ENCODE assay signal across 8 cellular contexts in the genomic region with DNA sequence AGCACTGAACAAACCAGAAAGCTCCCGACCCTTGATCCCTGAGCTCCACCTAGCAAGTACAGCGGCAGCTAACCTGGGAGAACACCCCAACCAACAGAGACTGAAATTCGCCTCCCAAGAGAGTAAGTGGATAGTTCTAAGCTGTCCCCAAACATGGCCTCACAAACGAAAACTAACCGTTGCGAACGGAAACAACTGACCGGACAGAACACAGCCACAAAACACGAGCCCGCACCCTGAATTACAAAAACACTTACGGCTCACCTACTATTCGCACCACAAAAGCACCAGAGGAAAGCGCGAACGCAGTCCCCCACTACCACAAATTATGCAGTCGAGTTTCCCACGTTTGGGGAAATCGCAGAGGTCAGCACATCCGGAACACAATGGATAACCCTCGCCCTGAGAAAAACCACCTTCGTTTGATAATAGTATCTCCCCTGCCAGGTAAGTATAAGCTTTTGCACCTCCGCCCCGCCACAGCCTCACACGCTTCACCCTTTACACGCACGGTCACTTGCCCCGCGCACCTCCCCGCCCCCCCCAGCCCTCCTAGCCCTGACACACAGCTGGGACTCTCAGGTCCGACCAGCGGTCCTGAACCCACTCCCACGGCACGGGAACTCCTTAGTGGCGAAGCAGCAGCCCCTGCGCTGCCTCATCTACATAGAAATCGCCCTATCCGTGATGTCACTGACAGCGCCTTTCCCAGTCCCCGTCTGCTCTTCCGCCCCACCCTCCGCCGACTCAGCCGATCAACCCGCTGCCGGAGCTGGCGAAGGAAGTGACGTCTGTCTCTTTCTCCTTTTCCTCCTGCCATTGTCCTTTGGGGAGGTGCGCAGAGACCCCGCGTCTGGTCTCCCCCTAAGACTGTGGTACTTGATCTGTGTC. TPM values are rescaled to one million over a fixed set of nuclear protein-coding genes. Genes with fewer than 3 reads are reported as not detected.
A peak's percentile ranks its signal among the peaks of the same experiment; 100 is the strongest.
DNase-seq lines count a peak whose midpoint lies in the region; ATAC-seq and TF ChIP-seq lines count a peak whose summit lies in the region.
"Not testable (repeated sequence)": the region's sequence is repeated elsewhere in the genome, so short reads cannot be mapped to it uniquely, and the experiment has no call there.

No MANE protein-coding gene starts in this region.

- H3K27me3 Mint-ChIP-seq in dendritic cell treated with granulocyte-macrophage colony-stimulating factor and Interleukin-4, amounts not matched to agents 40 ng/mL and 50 ng/mL, for 4 days: not testable (repeated sequence)

- TF ChIP-seq POLR2A in right lobe of liver (IDR thresholded peaks at IDR 0.05): not testable (repeated sequence)

- H3K4me1 Mint-ChIP-seq in dendritic cell treated with granulocyte-macrophage colony-stimulating factor and Interleukin-4, amounts not matched to agents 40 ng/mL and 50 ng/mL, for 4 days (ENCODE audit: low read depth): not testable (repeated sequence)

- H3K4me3 ChIP-seq in right lobe of liver: peak overlapping the region in 1 of 3 donors; percentile 48

- H3K9me3 Mint-ChIP-seq in dendritic cell treated with granulocyte-macrophage colony-stimulating factor and Interleukin-4, amounts not matched to agents 40 ng/mL and 50 ng/mL, for 4 days: not testable (repeated sequence)

- not testable (repeated sequence) for TF ChIP-seq CTCF in C4-2B (conservative IDR thresholded peaks at IDR 0.05); right lobe of liver (IDR thresholded peaks at IDR 0.05)

- H3K4me1 ChIP-seq in right lobe of liver: not testable (repeated sequence)

- ATAC-seq in GM19397 (IDR thresholded peaks at IDR 0.05; ENCODE audit: unreplicated experiment) (peak; percentile 90), right lobe of liver (peak in 3 of 4 donors; percentile 85 to 87 (median 87))

- H3K27ac Mint-ChIP-seq in dendritic cell treated with granulocyte-macrophage colony-stimulating factor and Interleukin-4, amounts not matched to agents 40 ng/mL and 50 ng/mL, for 4 days: peak overlapping the region; percentile 92

- H3K9me3 ChIP-seq in right lobe of liver: not testable (repeated sequence)

- not testable (repeated sequence) for H3K27me3 ChIP-seq in right lobe of liver

- peak overlapping the region; percentile 71 for H3K4me3 Mint-ChIP-seq in dendritic cell treated with granulocyte-macrophage colony-stimulating factor and Interleukin-4, amounts not matched to agents 40 ng/mL and 50 ng/mL, for 4 days

- not testable (repeated sequence) for H3K36me3 Mint-ChIP-seq in dendritic cell treated with granulocyte-macrophage colony-stimulating factor and Interleukin-4, amounts not matched to agents 40 ng/mL and 50 ng/mL, for 4 days (ENCODE audit: low read depth)

- intact Hi-C loops in dendritic cell treated with granulocyte-macrophage colony-stimulating factor and Interleukin-4, amounts not matched to agents 40 ng/mL and 50 ng/mL, for 4 days (cut with micrococcal nuclease); right lobe of liver (cut with DNase I): not testable (repeated sequence)

- peak; percentile 29 for DNase-seq in HS-27A (ENCODE audit: low read depth)
- peak; percentile 27 for DNase-seq in NK-92 (lab: John Stamatoyannopoulos, UW; ENCODE audit: unreplicated experiment)
- peak; percentile 76 to 80 for DNase-seq in activated CD4-positive, alpha-beta T cell treated with anti-CD3 and anti-CD28 coated beads, Interleukin-2, amount 50 U/mL, for 4 hours
- peak; percentile 80 to 90 (median 89) for DNase-seq in right lobe of liver
- DNase-seq in stimulated activated CD4-positive, alpha-beta T cell treated with anti-CD3 and anti-CD28 coated beads, Interleukin-1b, Interleukin-23, amount 100 ng/mL, for 48 hours: peak; percentile 84

- H3K27ac ChIP-seq in C4-2B (peak overlapping the region; percentile 76), right lobe of liver (peak overlapping the region in 2 of 3 donors; percentile 65 to 79)

- WGBS in right lobe of liver (ENCODE audit: insufficient coverage, low coverage, low lambda C conversion rate, missing lambda C conversion rate): no CpG with 5 or more reads among the region's 50 CpGs

- not testable (repeated sequence) for H3K36me3 ChIP-seq in right lobe of liver

RNA-seq across cellular contexts. Expression of a gene that starts 38.8 kb away (rescaled TPM):
- total RNA-seq in right lobe of liver: not detected

Comparison
In these comparisons a context has a peak if more than half of its experiments do, and no peak if none do; other contexts are left out.
1. DNase-seq: peak in every context shown above with its lines; median percentile 89 in right lobe of liver; 84 in stimulated activated CD4-positive, alpha-beta T cell treated with anti-CD3 and anti-CD28 coated beads, Interleukin-1b, Interleukin-23, amount 100 ng/mL, for 48 hours; 78 in activated CD4-positive, alpha-beta T cell treated with anti-CD3 and anti-CD28 coated beads, Interleukin-2, amount 50 U/mL, for 4 hours; 29 in HS-27A; 27 in NK-92.